ENCODE assay signal across 9 cellular contexts in the genomic region with DNA sequence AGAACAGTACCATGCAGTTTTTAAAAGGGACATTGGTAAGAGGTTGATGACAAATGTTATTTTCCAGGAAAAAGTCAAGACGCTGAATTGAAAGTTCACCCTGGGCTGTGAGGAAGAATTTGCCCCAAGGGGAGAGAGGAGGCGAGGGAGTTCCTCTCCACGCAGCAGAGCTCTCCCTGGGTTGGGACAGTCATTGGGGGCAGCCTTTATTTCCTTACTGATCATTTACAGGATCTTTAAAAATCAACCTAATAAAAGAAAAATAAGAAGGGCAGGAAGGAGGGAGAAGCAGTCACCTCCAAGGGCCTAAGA. TPM values are rescaled to one million over a fixed set of nuclear protein-coding genes. Genes with fewer than 3 reads are reported as not detected.
DNase-seq lines count a peak whose midpoint lies in the region; ATAC-seq and TF ChIP-seq lines count a peak whose summit lies in the region.
"Had no signal": no experiment of that assay in that cellular context is flagged by ENCODE, and none has a peak within 500 bp of the region (broad histone marks: within the 10 kb centered on the region; RNA-seq: fewer than 3 reads in every experiment).

No MANE protein-coding gene starts in this region.

- H3K27ac ChIP-seq in AG04450 (ENCODE audit: low read depth, low read length) (no peak overlapping the region), foreskin keratinocyte (peak overlapping the region; percentile 34)

- no peaks in the 10 kb centered on the region for H3K27me3 Mint-ChIP-seq in osteocyte (ENCODE audit: unreplicated experiment)

- peaks cover 47% of the 10 kb centered on the region for H3K4me1 Mint-ChIP-seq in osteocyte (ENCODE audit: unreplicated experiment)

- peaks cover 2% of the 10 kb centered on the region for H3K36me3 Mint-ChIP-seq in osteocyte (ENCODE audit: unreplicated experiment)

- no peak for ATAC-seq in foreskin keratinocyte
- ATAC-seq in HG03175 (IDR thresholded peaks at IDR 0.05; ENCODE audit: unreplicated experiment) = no peak

- H3K4me3 Mint-ChIP-seq in osteocyte (ENCODE audit: unreplicated experiment) = peak overlapping the region; percentile 61

- no peaks in the 10 kb centered on the region; the same call in 1 of the 2 replicates for H3K9me3 ChIP-seq in AG04450 (ENCODE audit: control insufficient read depth, insufficient read depth, low read length)

- CTCF ChIA-PET in AG04450 (lab: Charles Lee) = interaction anchor here (2.1 kb wide), 2 partner anchors 14 to 21 kb away, joined by 8 to 14 read pairs; no protein-coding TSS in a partner anchor

- H3K27me3 ChIP-seq in AG04450 (ENCODE audit: control insufficient read depth, insufficient read depth, low read length) = peaks cover 7% of the 10 kb centered on the region
- H3K27me3 ChIP-seq in foreskin keratinocyte = peaks cover 4% of the 10 kb centered on the region

- no peaks in the 10 kb centered on the region for H3K9me3 Mint-ChIP-seq in osteocyte (ENCODE audit: unreplicated experiment)

- peaks cover 4% of the 10 kb centered on the region for H3K4me1 ChIP-seq in foreskin keratinocyte

- no peak for DNase-seq in AG04450 (ENCODE audit: low read depth, low spot score)
- no peak for DNase-seq in foreskin keratinocyte
- no peak for DNase-seq in osteocyte (ENCODE audit: extremely low spot score, unreplicated experiment)
- DNase-seq in GM19238 (ENCODE audit: insufficient read length, low spot score) = no peak
- no peak for DNase-seq in activated CD4-positive, alpha-beta T cell treated with anti-CD3 and anti-CD28 coated beads, Interleukin-2, amount 50 U/mL, for 1 hour
- DNase-seq in NCI-H187 (lab: John Stamatoyannopoulos, UW) = no peak

- POLR2A ChIA-PET in AG04450 (lab: Yijun Ruan, JAX) = interaction anchor here (1.2 kb wide), 1 partner anchor 13 kb away, joined by 3 read pairs; no protein-coding TSS in a partner anchor

- H3K4me3 ChIP-seq in AG04450 (ENCODE audit: low read depth, low read length) (0 out of 2 replicates have a peak overlapping the region, but pooled peaks have one; percentile 38), WI38 (ENCODE audit: low read depth, low read length) (peak overlapping the region; percentile 39)

- peak overlapping the region; percentile 85 for H3K27ac Mint-ChIP-seq in osteocyte (ENCODE audit: unreplicated experiment)
- H3K27ac Mint-ChIP-seq: CD8-positive, alpha-beta memory T cell had no signal

- TF ChIP-seq CTCF in AG04450 (IDR thresholded peaks at IDR 0.05; ENCODE audit: low read depth, low read length) = no peak
- TF ChIP-seq CTCF in WI38 (IDR thresholded peaks at IDR 0.05; ENCODE audit: low read depth, low read length) = no peak
- no peak for TF ChIP-seq CTCF in foreskin keratinocyte (conservative IDR thresholded peaks at IDR 0.05)
- no peak for TF ChIP-seq CTCF in osteocyte (IDR thresholded peaks at IDR 0.05)

RNA-seq across cellular contexts. Expression of a gene that starts 49.9 kb away (rescaled TPM):
- polyA plus RNA-seq in AG04450 (2011; rRNA removed) (0.56 and 0.71 TPM in 2 replicates), foreskin keratinocyte (14.0 and 50.2 TPM in 2 replicates)
- 0.37 and 0.43 TPM in 2 replicates for polyA minus RNA-seq in AG04450 (2011; rRNA and poly(A)+ RNA removed)
- total RNA-seq in foreskin keratinocyte (9.5 and 41.8 TPM in 2 replicates), osteocyte (2.3 and 2.7 TPM in 2 replicates)
- total RNA-seq: CD8-positive, alpha-beta memory T cell had no signal
- polyA plus RNA-seq: CD8-positive, alpha-beta memory T cell had no signal
